Comparison of ENCODE assay signal across 21 cellular contexts in genomic region chr16:66008136-66008535, GRCh38.
"Had no signal": no experiment of that assay in that cellular context is flagged by ENCODE, and none has a peak within 500 bp of the region (broad histone marks: within the 10 kb centered on the region; RNA-seq: fewer than 3 reads in every experiment).

No MANE protein-coding gene starts in this region.

- H2AFZ ChIP-seq: neural progenitor cell had no signal

- H3K36me3 Mint-ChIP-seq: activated naive CD4-positive, alpha-beta T cell treated with anti-CD3 and anti-CD28 coated beads, Interleukin-2, amount 50 U/mL, for 24 hours had no signal

- H3K4me3 Mint-ChIP-seq: activated naive CD4-positive, alpha-beta T cell treated with anti-CD3 and anti-CD28 coated beads, Interleukin-2, amount 50 U/mL, for 24 hours; neural progenitor cell; T-helper 1 cell treated with Interleukin-12 subunit alpha and Interleukin-12 subunit beta and Interleukin-4 antibody, amounts not matched to agents 30 μg/mL and 1 μg/mL, for 36 hours had no signal

- H3K27me3 ChIP-seq: adrenal gland, cardiac muscle cell, dorsolateral prefrontal cortex, left lung, neural progenitor cell, ovary, right lobe of liver, tibial artery, uterus had no signal

- H3K36me3 ChIP-seq: adrenal gland, cardiac muscle cell, left lung, neural progenitor cell, ovary, right lobe of liver, tibial artery, uterus had no signal

- H3K9me3 ChIP-seq: adrenal gland, left lung, ovary, right lobe of liver, tibial artery, uterus had no signal

- H3K9ac ChIP-seq: neural progenitor cell had no signal

- H3K27ac ChIP-seq: adrenal gland, cardiac muscle cell, dorsolateral prefrontal cortex, neural progenitor cell, ovary, right lobe of liver, tibial artery, uterus, VCaP had no signal

- H3K27ac Mint-ChIP-seq: activated naive CD4-positive, alpha-beta T cell treated with anti-CD3 and anti-CD28 coated beads, Interleukin-2, amount 50 U/mL, for 24 hours; neural progenitor cell; T-helper 1 cell treated with Interleukin-12 subunit alpha and Interleukin-12 subunit beta and Interleukin-4 antibody, amounts not matched to agents 30 μg/mL and 1 μg/mL, for 36 hours had no signal

- H3K27me3 Mint-ChIP-seq: activated naive CD4-positive, alpha-beta T cell treated with anti-CD3 and anti-CD28 coated beads, Interleukin-2, amount 50 U/mL, for 24 hours had no signal

- H3K9me3 Mint-ChIP-seq: T-helper 1 cell treated with Interleukin-12 subunit alpha and Interleukin-12 subunit beta and Interleukin-4 antibody, amounts not matched to agents 30 μg/mL and 1 μg/mL, for 36 hours had no signal

- H3K4me1 ChIP-seq: adrenal gland, left lung, neural progenitor cell, right lobe of liver, tibial artery, uterus had no signal

- H3K4me1 Mint-ChIP-seq: activated naive CD4-positive, alpha-beta T cell treated with anti-CD3 and anti-CD28 coated beads, Interleukin-2, amount 50 U/mL, for 24 hours had no signal

- H3K4me2 ChIP-seq: neural progenitor cell had no signal

- H3K4me3 ChIP-seq: adrenal gland, cardiac muscle cell, dorsolateral prefrontal cortex, left lung, neural progenitor cell, ovary, right lobe of liver, tibial artery, uterus had no signal

- DNase-seq: activated CD4-positive, alpha-beta T cell treated with anti-CD3 and anti-CD28 coated beads for 1 hour; activated CD8-positive, alpha-beta memory T cell treated with anti-CD3 and anti-CD28 coated beads for 24 hours; activated CD8-positive, alpha-beta memory T cell treated with anti-CD3 and anti-CD28 coated beads, Interleukin-2, amount 50 U/mL, for 48 hours; activated effector memory CD4-positive, alpha-beta T cell treated with anti-CD3 and anti-CD28 coated beads, Interleukin-2, amount 50 U/mL, for 16 hours; activated T-cell treated with anti-CD3 and anti-CD28 coated beads, Interleukin-2, amount 50 U/mL, for 48 hours; adrenal gland; dorsolateral prefrontal cortex; left lung; ovary; right lobe of liver; stimulated activated CD4-positive, alpha-beta T cell treated with anti-CD3 and anti-CD28 coated beads, Interleukin-1b, Interleukin-23, amount 100 ng/mL, for 48 hours; stimulated activated CD8-positive, alpha-beta memory T cell treated with anti-CD3 and anti-CD28 coated beads, Interleukin-4, amount 100 ng/mL, for 48 hours; stimulated activated naive CD4-positive, alpha-beta T cell treated with Interleukin-2 at 50 U/mL for 16 hours; substantia nigra; tibial artery; uterus had no signal
